Comparison of ENCODE assay signal across 8 cellular contexts in the genomic region with DNA sequence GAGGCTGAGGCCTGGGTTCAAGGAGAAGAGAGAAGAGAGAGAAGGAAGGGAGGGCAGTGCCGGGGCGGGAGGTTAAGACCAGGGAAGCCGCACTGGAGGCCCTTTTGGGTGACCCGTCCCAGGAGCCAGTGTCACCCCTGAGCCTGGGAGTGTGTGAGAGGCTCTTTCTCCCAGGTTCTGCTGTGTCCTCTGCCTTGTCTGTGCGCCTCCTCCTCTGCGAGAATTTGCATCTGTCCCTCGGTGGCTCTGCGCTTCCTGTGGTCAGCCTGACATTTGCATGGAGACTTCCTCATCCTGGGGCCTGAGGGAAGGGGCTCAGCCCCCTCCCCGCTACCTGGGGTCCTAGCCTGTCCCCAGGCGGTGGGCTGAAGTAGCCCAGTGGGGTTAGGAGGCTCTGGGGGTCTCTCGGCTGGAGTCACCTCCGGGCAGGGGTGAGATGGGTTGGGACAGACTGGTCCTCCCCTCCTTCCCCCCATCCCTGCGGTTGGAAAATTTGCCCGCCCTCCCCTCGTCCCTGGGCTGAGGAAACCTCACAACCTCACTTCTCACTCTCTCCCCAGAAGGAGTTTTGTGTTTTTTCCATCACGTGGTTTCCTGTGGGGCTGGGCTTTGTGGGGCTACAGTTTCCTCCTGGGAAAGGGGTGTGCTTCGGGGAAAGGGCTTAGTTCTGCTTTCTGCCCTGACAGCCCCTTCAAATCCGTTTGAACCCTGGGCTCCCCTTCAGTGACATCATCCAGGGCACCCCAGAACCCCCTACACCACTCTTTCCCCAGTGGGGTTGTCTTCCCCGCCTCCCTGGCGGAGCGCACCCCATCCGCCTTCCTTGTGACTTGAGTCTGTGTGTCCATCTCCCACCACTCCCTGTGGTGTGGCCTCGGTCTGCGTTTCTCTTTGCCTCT. TPM values are rescaled to one million over a fixed set of nuclear protein-coding genes. Genes with fewer than 3 reads are reported as not detected.
A peak's percentile ranks its signal among the peaks of the same experiment; 100 is the strongest.
DNase-seq lines count a peak whose midpoint lies in the region; ATAC-seq, FAIRE-seq and TF ChIP-seq lines count a peak whose summit lies in the region.

No MANE protein-coding gene starts in this region.

- no peak for FAIRE-seq in urothelium cell line (lab: Jason Lieb, UNC)

- H3K27me3 ChIP-seq in DND-41 (ENCODE audit: insufficient read depth, low read length, poor library complexity) (no peaks in the 10 kb centered on the region), MM.1S (replicated peaks; ENCODE audit: insufficient read depth, low read length) (no peaks in the 10 kb centered on the region)

- H3K9me3 ChIP-seq in DND-41 (ENCODE audit: insufficient read depth, low read length, severe bottlenecking), result no peaks in the 10 kb centered on the region
- no peaks in the 10 kb centered on the region for H3K9me3 ChIP-seq in MM.1S (replicated peaks; ENCODE audit: insufficient read depth, low read length)

- H3K27me3 Mint-ChIP-seq in glutamatergic neuron (ENCODE audit: unreplicated experiment), result peaks cover 11% of the 10 kb centered on the region

- H3K36me3 Mint-ChIP-seq in glutamatergic neuron (ENCODE audit: unreplicated experiment), result no peaks in the 10 kb centered on the region

- peak overlapping the region; percentile 50 for H3K4me2 ChIP-seq in DND-41 (ENCODE audit: insufficient read depth, low read length)
- H3K4me2 ChIP-seq in MM.1S (ENCODE audit: low read depth, low read length), result peak overlapping the region; percentile 99

- H4K20me1 ChIP-seq in DND-41 (ENCODE audit: insufficient read depth, low read length) (no peaks in the 10 kb centered on the region), MM.1S (ENCODE audit: insufficient read depth, low read length) (no peaks in the 10 kb centered on the region)

- H3K4me1 ChIP-seq in DND-41 (ENCODE audit: insufficient read depth, low read length) (peaks cover 45% of the 10 kb centered on the region), MM.1S (ENCODE audit: low read length) (peaks cover 80% of the 10 kb centered on the region)

- peak overlapping the region; percentile 40 for H3K9ac ChIP-seq in DND-41 (ENCODE audit: low read depth, low read length)
- peak overlapping the region; percentile 91 for H3K9ac ChIP-seq in MM.1S (ENCODE audit: low read length)

- no peaks in the 10 kb centered on the region for H3K79me2 ChIP-seq in DND-41 (ENCODE audit: insufficient read depth, low read length)
- peaks cover 85% of the 10 kb centered on the region for H3K79me2 ChIP-seq in MM.1S (ENCODE audit: low read length)

- H3K36me3 ChIP-seq in DND-41 (ENCODE audit: insufficient read depth, low read length) (no peaks in the 10 kb centered on the region), MM.1S (replicated peaks; ENCODE audit: insufficient read depth, low read length) (no peaks in the 10 kb centered on the region; the same call in 1 of the 2 replicates)

- H2AFZ ChIP-seq in DND-41 (ENCODE audit: low read depth, low read length) (peak overlapping the region; percentile 24), MM.1S (ENCODE audit: low read length) (no peak overlapping the region)

- H3K9me2 ChIP-seq in MM.1S (replicated peaks; ENCODE audit: insufficient read depth, low read length), result no peaks in the 10 kb centered on the region

- peaks cover 6% of the 10 kb centered on the region for H3K9me3 Mint-ChIP-seq in glutamatergic neuron (ENCODE audit: unreplicated experiment)

- H3K4me1 Mint-ChIP-seq in glutamatergic neuron (ENCODE audit: low read depth, unreplicated experiment), result no peaks in the 10 kb centered on the region

- H3K4me3 Mint-ChIP-seq in glutamatergic neuron (ENCODE audit: unreplicated experiment), result peak overlapping the region; percentile 32

- H3F3A ChIP-seq in MM.1S (ENCODE audit: insufficient read depth, low read length), result peaks cover 52% of the 10 kb centered on the region

- TF ChIP-seq CTCF in DND-41 (IDR thresholded peaks at IDR 0.05; ENCODE audit: borderline replicate concordance, extremely low read depth, low read length, poor library complexity, severe bottlenecking), result no peak
- TF ChIP-seq CTCF in MM.1S (IDR thresholded peaks at IDR 0.05; ENCODE audit: low read length), result no peak
- no peak for TF ChIP-seq CTCF in glutamatergic neuron (IDR thresholded peaks at IDR 0.05; ENCODE audit: partially characterized antibody, unreplicated experiment)

- H3K27ac Mint-ChIP-seq in glutamatergic neuron (ENCODE audit: unreplicated experiment), result no peak overlapping the region

- ATAC-seq in DND-41 (ENCODE audit: insufficient read depth, low read depth) (peak; percentile 82), GM21529 (IDR thresholded peaks at IDR 0.05; ENCODE audit: unreplicated experiment) (peak; percentile 44)

- DNase-seq in DND-41 (peak; percentile 81), MM.1S (peak; percentile 82), activated T-cell treated with anti-CD3 and anti-CD28 coated beads for 1 hour (ENCODE audit: low read depth) (peak; percentile 71), glutamatergic neuron (no peak), DMS79 treated with DMSO at 0.1 percent for 48 hours (lab: John Stamatoyannopoulos, UW) (no peak), urothelium cell line (ENCODE audit: low spot score) (no peak)
- peak; percentile 89 for DNase-seq in stimulated activated CD4-positive, alpha-beta T cell treated with anti-CD3 and anti-CD28 coated beads, Interleukin-15, amount 100 ng/mL, for 24 hours

- peak overlapping the region in 1 of 2 experiments; percentile 30; a peak in 1 of 4 replicates for H3K4me3 ChIP-seq in DND-41 (ENCODE audit: low read depth in 1 of 2, low read length in 2 of 2)
- H3K4me3 ChIP-seq in MM.1S (ENCODE audit: low read length), result peak overlapping the region; percentile 80

- H3K27ac ChIP-seq in DND-41 (ENCODE audit: low read length) (peak overlapping the region; percentile 76), MM.1S (ENCODE audit: low read length) (peak overlapping the region; percentile 97)

RNA-seq across cellular contexts. Expression of a gene that starts 2.5 kb away (rescaled TPM):
- 3.8 TPM for total RNA-seq in glutamatergic neuron (ENCODE audit: unreplicated experiment)

RNA-seq across cellular contexts. Expression of a gene that starts 9.8 kb away (rescaled TPM):
- total RNA-seq in glutamatergic neuron (ENCODE audit: unreplicated experiment), result 184 TPM

RNA-seq across cellular contexts. Expression of a gene that starts 10.1 kb away (rescaled TPM):
- not detected for total RNA-seq in glutamatergic neuron (ENCODE audit: unreplicated experiment)

RNA-seq across cellular contexts. Expression of a gene that starts 16.8 kb away (rescaled TPM):
- total RNA-seq in glutamatergic neuron (ENCODE audit: unreplicated experiment), result 200 TPM

RNA-seq across cellular contexts. Expression of a gene that starts 17.0 kb away (rescaled TPM):
- total RNA-seq in glutamatergic neuron (ENCODE audit: unreplicated experiment), result 24.2 TPM

Comparison
In these comparisons a context has a peak if more than half of its experiments do, and no peak if none do; other contexts are left out.
1. DNase-seq: peak in DND-41 (single experiment), MM.1S (single experiment), activated T-cell treated with anti-CD3 and anti-CD28 coated beads for 1 hour (single experiment) and stimulated activated CD4-positive, alpha-beta T cell treated with anti-CD3 and anti-CD28 coated beads, Interleukin-15, amount 100 ng/mL, for 24 hours (single experiment); none in glutamatergic neuron (single experiment), DMS79 treated with DMSO at 0.1 percent for 48 hours (single experiment) and urothelium cell line (single experiment).